11 cellular contexts compared by ENCODE assay signal in genomic region chr7:100157069-100157333, GRCh38. TPM values are rescaled to one million over a fixed set of nuclear protein-coding genes. Genes with fewer than 3 reads are reported as not detected.
DNase-seq lines count a peak whose midpoint lies in the region; ATAC-seq, FAIRE-seq and TF ChIP-seq lines count a peak whose summit lies in the region.
"Had no signal": no experiment of that assay in that cellular context is flagged by ENCODE, and none has a peak within 500 bp of the region (broad histone marks: within the 10 kb centered on the region; RNA-seq: fewer than 3 reads in every experiment).

No MANE protein-coding gene starts in this region.

- CTCF ChIA-PET in HepG2 (lab: Yijun Ruan, JAX; ENCODE audit: low intra/inter-chr PET ratio, low total read pairs) = no interaction called here

- H3K36me3 ChIP-seq in HepG2 (replicated peaks in 1 of 2; ENCODE audit: control insufficient read depth in 1 of 2, insufficient read depth in 2 of 2, low read length in 2 of 2) = peaks cover 6 to 24% of the 10 kb centered on the region in 2 experiments
- peaks cover 0 to 18% (median 4%) of the 10 kb centered on the region in 4 donors for H3K36me3 ChIP-seq in right lobe of liver
- H3K36me3 ChIP-seq in adipocyte (ENCODE audit: control insufficient read depth, insufficient read depth, low read length, severe bottlenecking) = peaks cover 39% of the 10 kb centered on the region
- peaks cover 45% of the 10 kb centered on the region for H3K36me3 ChIP-seq in lower lobe of right lung
- H3K36me3 ChIP-seq in uterus = no peaks in the 10 kb centered on the region

- POLR2A ChIA-PET in HepG2 (lab: Yijun Ruan, JAX) = interaction anchor here (1.6 to 2.1 kb wide), 3 partner anchors 8 to 57 kb away, joined by 3 to 25 read pairs (median 5); partner anchors contain the start of gene LAMTOR4

- DNase-seq in HepG2 (ENCODE audit: low spot score) (no peak), right lobe of liver (no peak), adipocyte (ENCODE audit: low read depth) (no peak), lower lobe of right lung (no peak), uterus (no peak), retina (no peak), GM19240 (ENCODE audit: insufficient read length, low spot score) (no peak)
- DNase-seq: EL, left colon had no signal

- H3K4me1 ChIP-seq in HepG2 (ENCODE audit: insufficient read depth, low read length) = peaks cover 62% of the 10 kb centered on the region
- H3K4me1 ChIP-seq in right lobe of liver = peaks cover 0 to 13% (median 0%) of the 10 kb centered on the region in 4 donors
- peaks cover 23% of the 10 kb centered on the region for H3K4me1 ChIP-seq in adipocyte (ENCODE audit: control insufficient read depth, insufficient read depth, low read length)
- peaks cover 51% of the 10 kb centered on the region for H3K4me1 ChIP-seq in lower lobe of right lung
- H3K4me1 ChIP-seq in uterus = peaks cover 0 to 8% of the 10 kb centered on the region in 2 donors

- TF ChIP-seq POLR2A in HepG2 (IDR thresholded peaks at IDR 0.05; ENCODE audit: insufficient read depth in 1 of 2, low read depth in 2 of 2, low read length in 2 of 2) = no peak
- TF ChIP-seq POLR2A in right lobe of liver (IDR thresholded peaks at IDR 0.05) = no peak
- TF ChIP-seq POLR2A in uterus (IDR thresholded peaks at IDR 0.05) = no peak

- H2AFZ ChIP-seq in HepG2 (ENCODE audit: low read length) = no peak overlapping the region

- H3K27ac ChIP-seq in HepG2 (ENCODE audit: extremely low read length, insufficient read depth, low read length) = peak overlapping the region; percentile 80
- H3K27ac ChIP-seq in right lobe of liver = no peak overlapping the region
- peak overlapping the region; percentile 84 for H3K27ac ChIP-seq in lower lobe of right lung
- peak overlapping the region; percentile 76 to 88 for H3K27ac ChIP-seq in uterus

- BruUV-seq in HepG2 (replicated peaks; lab: Mats Ljungman, UMichigan) = no TSS peak

- H4K20me1 ChIP-seq in HepG2 (ENCODE audit: insufficient read depth, low read length) = peaks cover 6% of the 10 kb centered on the region; the same call in 1 of the 2 replicates

- TF ChIP-seq EP300 in HepG2 (IDR thresholded peaks at IDR 0.05; ENCODE audit: low read depth in 2 of 2, low read length in 2 of 2) (no peak), HepG2 (CRISPR knock-in tag; IDR thresholded peaks at IDR 0.05; ENCODE audit: borderline replicate concordance) (no peak)

- ATAC-seq in HepG2 (no peak), right lobe of liver (no peak), lower lobe of right lung (no peak), HG02678 (IDR thresholded peaks at IDR 0.05; ENCODE audit: unreplicated experiment) (no peak)

- TF ChIP-seq CTCF in HepG2 (CRISPR knock-in tag; IDR thresholded peaks at IDR 0.05) = no peak
- TF ChIP-seq CTCF in right lobe of liver (IDR thresholded peaks at IDR 0.05) = no peak
- TF ChIP-seq CTCF in lower lobe of right lung (IDR thresholded peaks at IDR 0.05) = no peak
- TF ChIP-seq CTCF in uterus (IDR thresholded peaks at IDR 0.05) = no peak

- H3K4me2 ChIP-seq in HepG2 (ENCODE audit: low read depth, low read length) = peak overlapping the region; percentile 75

- peaks cover 0 to 7% of the 10 kb centered on the region in 2 experiments; a peak in 1 of 5 replicates for H3K27me3 ChIP-seq in HepG2 (ENCODE audit: control insufficient read depth in 1 of 2, insufficient read depth in 2 of 2, low read length in 2 of 2)
- H3K27me3 ChIP-seq in right lobe of liver = no peaks in the 10 kb centered on the region
- H3K27me3 ChIP-seq in adipocyte (replicated peaks; ENCODE audit: control insufficient read depth, insufficient read depth, low read length) = no peaks in the 10 kb centered on the region
- H3K27me3 ChIP-seq in lower lobe of right lung (ENCODE audit: low read depth) = no peaks in the 10 kb centered on the region
- H3K27me3 ChIP-seq in uterus = no peaks in the 10 kb centered on the region

- in situ Hi-C loops in HepG2 (cut with HindIII; ENCODE audit: extremely low pct_ligation_motif_present, low pct_unique_long_range_greater_than_20kb) = no loop called here

- WGBS in HepG2 (ENCODE audit: low lambda C conversion rate) = 94% methylated on average over 3 of the region's 5 CpGs
- WGBS in right lobe of liver (ENCODE audit: insufficient coverage, low coverage, low lambda C conversion rate, missing lambda C conversion rate) = 57% methylated on average over 1 of the region's 5 CpGs

- peaks cover 2% of the 10 kb centered on the region for H3K79me2 ChIP-seq in HepG2 (ENCODE audit: insufficient read depth, low read length)

- FAIRE-seq in HepG2 (lab: Jason Lieb, UNC) = no peak
- FAIRE-seq: H54 had no signal

- H3K9ac ChIP-seq in HepG2 (ENCODE audit: insufficient read depth, low read depth, low read length) (peak overlapping the region; percentile 90; the same call in 1 of the 2 replicates), adipocyte (ENCODE audit: low read length) (peak overlapping the region; percentile 94)

- no peaks in the 10 kb centered on the region for H3K9me3 ChIP-seq in HepG2 (ENCODE audit: low read length)
- H3K9me3 ChIP-seq in right lobe of liver = no peaks in the 10 kb centered on the region
- H3K9me3 ChIP-seq in adipocyte (ENCODE audit: control insufficient read depth, low read length) = no peaks in the 10 kb centered on the region
- no peaks in the 10 kb centered on the region for H3K9me3 ChIP-seq in lower lobe of right lung
- no peaks in the 10 kb centered on the region for H3K9me3 ChIP-seq in uterus

- intact Hi-C loops in HepG2 (cut with micrococcal nuclease; ENCODE audit: unreplicated experiment) (no loop called here), right lobe of liver (cut with DNase I) (no loop called here), lower lobe of right lung (cut with DNase I) (no loop called here), uterus (cut with DNase I; ENCODE audit: low total_unique reads) (no loop called here)

- TF ChIP-seq RAD21 in HepG2 (CRISPR knock-in tag; IDR thresholded peaks at IDR 0.05) = no peak

- peak overlapping the region in 1 of 3 experiments; percentile 92; a peak in 3 of 6 replicates for H3K4me3 ChIP-seq in HepG2 (replicated peaks in 1 of 3; ENCODE audit: insufficient read depth in 1 of 3, low read depth in 2 of 3, low read length in 3 of 3)
- H3K4me3 ChIP-seq in right lobe of liver = peak overlapping the region in 1 of 3 donors; percentile 97
- H3K4me3 ChIP-seq in adipocyte (ENCODE audit: low read length) = peak overlapping the region; percentile 91
- peak overlapping the region; percentile 90 for H3K4me3 ChIP-seq in lower lobe of right lung
- no peak overlapping the region for H3K4me3 ChIP-seq in uterus

RNA-seq across cellular contexts. Expression of gene TRAPPC14, which starts 1.5 kb away (rescaled TPM):
- total RNA-seq in HepG2 (2016; rRNA removed; fragmentation: Illumina TruSeq; extraction: Trizol) (2.0 and 9.6 TPM in 2 replicates), right lobe of liver (10 to 100 TPM in 4 of 6 experiments, 1 to 10 TPM in 2; 8.2 to 14.6 (median 10.3) TPM), lower lobe of right lung (24.3 TPM), uterus (10 to 100 TPM in 1 of 4 donors, 1 to 10 TPM in 3; 2.8 to 22.3 (median 5.7) TPM)
- 1.5 and 1.8 TPM in 2 replicates for total RNA-seq in HepG2 (2016; cell fraction: cytosol; rRNA removed; fragmentation: Illumina TruSeq; extraction: Trizol; ENCODE audit: low read depth)
- total RNA-seq in HepG2 (2016; cell fraction: insoluble cytoplasmic fraction; rRNA removed; fragmentation: Illumina TruSeq; extraction: Trizol) = 2.3 and 9.9 TPM in 2 replicates
- total RNA-seq in HepG2 (2016; cell fraction: membrane; rRNA removed; fragmentation: Illumina TruSeq; extraction: Trizol) = 3.1 and 3.3 TPM in 2 replicates
- 15.6 and 20.8 TPM in 2 replicates for total RNA-seq in HepG2 (2016; cell fraction: nucleus; rRNA removed; fragmentation: Illumina TruSeq; extraction: Trizol)
- 4.7 and 7.0 TPM in 2 replicates for polyA plus RNA-seq in HepG2 (2011; rRNA removed)
- 1.6 and 1.7 TPM in 2 replicates for polyA plus RNA-seq in HepG2 (2011; cell fraction: cytosol; rRNA removed)
- polyA plus RNA-seq in HepG2 (2011; cell fraction: nucleus; rRNA removed) = 46.2 and 74.5 TPM in 2 replicates
- polyA plus RNA-seq in HepG2 (2012) = 7.0 and 9.8 TPM in 2 replicates
- 1.8 TPM in 2 replicates for polyA plus RNA-seq in HepG2 (2016; cell fraction: cytosol; fragmentation: Illumina TruSeq; extraction: Trizol; ENCODE audit: low read depth)
- 3.5 and 4.4 TPM in 2 replicates for polyA plus RNA-seq in HepG2 (2016; cell fraction: insoluble cytoplasmic fraction; fragmentation: Illumina TruSeq; extraction: Trizol; ENCODE audit: low read depth)
- polyA plus RNA-seq in HepG2 (2016; cell fraction: membrane; fragmentation: Illumina TruSeq; extraction: Trizol; ENCODE audit: low read depth) = 3.1 TPM in 2 replicates
- 51.8 and 52.2 TPM in 2 replicates for polyA plus RNA-seq in HepG2 (2016; cell fraction: nucleus; fragmentation: Illumina TruSeq; extraction: Trizol; ENCODE audit: insufficient read depth, low read depth)
- 10.0 and 12.3 TPM in 2 replicates for polyA minus RNA-seq in HepG2 (2011; rRNA and poly(A)+ RNA removed; ENCODE audit: low replicate concordance)
- 1.5 and 2.7 TPM in 2 replicates for polyA minus RNA-seq in HepG2 (2011; cell fraction: cytosol; rRNA and poly(A)+ RNA removed)
- polyA minus RNA-seq in HepG2 (2011; cell fraction: nucleus; rRNA and poly(A)+ RNA removed) = 15.2 and 18.6 TPM in 2 replicates

RNA-seq across cellular contexts. Expression of gene LAMTOR4, which starts 8.3 kb away (rescaled TPM):
- total RNA-seq in HepG2 (2016; rRNA removed; fragmentation: Illumina TruSeq; extraction: Trizol) (115 and 120 TPM in 2 replicates), right lobe of liver (10 to 100 TPM; 35.8 to 66.6 (median 44.9) TPM), lower lobe of right lung (131 TPM), uterus (100 to 1,000 TPM in 3 of 4 donors, 10 to 100 TPM in 1; 53.3 to 197 (median 115) TPM)
- total RNA-seq in HepG2 (2016; cell fraction: cytosol; rRNA removed; fragmentation: Illumina TruSeq; extraction: Trizol; ENCODE audit: low read depth) = 39.3 and 64.2 TPM in 2 replicates
- total RNA-seq in HepG2 (2016; cell fraction: insoluble cytoplasmic fraction; rRNA removed; fragmentation: Illumina TruSeq; extraction: Trizol) = 113 and 130 TPM in 2 replicates
- total RNA-seq in HepG2 (2016; cell fraction: membrane; rRNA removed; fragmentation: Illumina TruSeq; extraction: Trizol) = 64.6 and 78.5 TPM in 2 replicates
- 43.3 and 51.5 TPM in 2 replicates for total RNA-seq in HepG2 (2016; cell fraction: nucleus; rRNA removed; fragmentation: Illumina TruSeq; extraction: Trizol)
- polyA plus RNA-seq in HepG2 (2011; rRNA removed) = 111 and 118 TPM in 2 replicates
- 170 and 243 TPM in 2 replicates for polyA plus RNA-seq in HepG2 (2011; cell fraction: cytosol; rRNA removed)
- 155 and 156 TPM in 2 replicates for polyA plus RNA-seq in HepG2 (2011; cell fraction: nucleus; rRNA removed)
- 58.9 and 63.9 TPM in 2 replicates for polyA plus RNA-seq in HepG2 (2012)
- 44.3 and 58.0 TPM in 2 replicates for polyA plus RNA-seq in HepG2 (2016; cell fraction: cytosol; fragmentation: Illumina TruSeq; extraction: Trizol; ENCODE audit: low read depth)
- polyA plus RNA-seq in HepG2 (2016; cell fraction: insoluble cytoplasmic fraction; fragmentation: Illumina TruSeq; extraction: Trizol; ENCODE audit: low read depth) = 97.2 and 108 TPM in 2 replicates
- 53.6 and 55.9 TPM in 2 replicates for polyA plus RNA-seq in HepG2 (2016; cell fraction: membrane; fragmentation: Illumina TruSeq; extraction: Trizol; ENCODE audit: low read depth)
- polyA plus RNA-seq in HepG2 (2016; cell fraction: nucleus; fragmentation: Illumina TruSeq; extraction: Trizol; ENCODE audit: insufficient read depth, low read depth) = 100 and 103 TPM in 2 replicates
- polyA minus RNA-seq in HepG2 (2011; rRNA and poly(A)+ RNA removed; ENCODE audit: low replicate concordance) = 38.7 and 82.7 TPM in 2 replicates
- 11.4 and 11.6 TPM in 2 replicates for polyA minus RNA-seq in HepG2 (2011; cell fraction: cytosol; rRNA and poly(A)+ RNA removed)
- polyA minus RNA-seq in HepG2 (2011; cell fraction: nucleus; rRNA and poly(A)+ RNA removed) = 13.3 and 15.4 TPM in 2 replicates

RNA-seq across cellular contexts. Expression of gene GAL3ST4, which starts 11.4 kb away (rescaled TPM):
- total RNA-seq in HepG2 (2016; rRNA removed; fragmentation: Illumina TruSeq; extraction: Trizol) (0.29 TPM in 1 of 2 replicates, not detected in the other), right lobe of liver (1 to 10 TPM in 1 of 6 experiments, under 1 TPM in 4, not detected in 1; 0.12 to 1.1 (median 0.56) TPM), lower lobe of right lung (5.3 TPM), uterus (10 to 100 TPM in 1 of 4 donors, 1 to 10 TPM in 1, under 1 TPM in 1, not detected in 1; 0.51 to 12.1 (median 7.5) TPM)
- total RNA-seq in HepG2 (2016; cell fraction: cytosol; rRNA removed; fragmentation: Illumina TruSeq; extraction: Trizol; ENCODE audit: low read depth) = not detected in 2 replicates
- total RNA-seq in HepG2 (2016; cell fraction: insoluble cytoplasmic fraction; rRNA removed; fragmentation: Illumina TruSeq; extraction: Trizol) = 0.07 and 0.13 TPM in 2 replicates
- total RNA-seq in HepG2 (2016; cell fraction: membrane; rRNA removed; fragmentation: Illumina TruSeq; extraction: Trizol) = 0.06 and 0.14 TPM in 2 replicates
- 0.28 and 0.34 TPM in 2 replicates for total RNA-seq in HepG2 (2016; cell fraction: nucleus; rRNA removed; fragmentation: Illumina TruSeq; extraction: Trizol)
- 0.41 and 0.73 TPM in 2 replicates for polyA plus RNA-seq in HepG2 (2011; rRNA removed)
- 0.24 and 0.25 TPM in 2 replicates for polyA plus RNA-seq in HepG2 (2011; cell fraction: cytosol; rRNA removed)
- polyA plus RNA-seq in HepG2 (2011; cell fraction: nucleus; rRNA removed) = 1.7 and 1.8 TPM in 2 replicates
- 0.35 and 0.71 TPM in 2 replicates for polyA plus RNA-seq in HepG2 (2012)
- polyA plus RNA-seq in HepG2 (2016; cell fraction: cytosol; fragmentation: Illumina TruSeq; extraction: Trizol; ENCODE audit: low read depth) = 0.15 TPM in 1 of 2 replicates, not detected in the other
- 0.22 and 0.42 TPM in 2 replicates for polyA plus RNA-seq in HepG2 (2016; cell fraction: insoluble cytoplasmic fraction; fragmentation: Illumina TruSeq; extraction: Trizol; ENCODE audit: low read depth)
- 0.13 and 0.14 TPM in 2 replicates for polyA plus RNA-seq in HepG2 (2016; cell fraction: membrane; fragmentation: Illumina TruSeq; extraction: Trizol; ENCODE audit: low read depth)
- polyA plus RNA-seq in HepG2 (2016; cell fraction: nucleus; fragmentation: Illumina TruSeq; extraction: Trizol; ENCODE audit: insufficient read depth, low read depth) = 0.70 and 1.3 TPM in 2 replicates
- 0.58 and 0.64 TPM in 2 replicates for polyA minus RNA-seq in HepG2 (2011; rRNA and poly(A)+ RNA removed; ENCODE audit: low replicate concordance)
- not detected in 2 replicates for polyA minus RNA-seq in HepG2 (2011; cell fraction: cytosol; rRNA and poly(A)+ RNA removed)
- polyA minus RNA-seq in HepG2 (2011; cell fraction: nucleus; rRNA and poly(A)+ RNA removed) = 0.25 and 0.26 TPM in 2 replicates

RNA-seq across cellular contexts. Expression of gene GPC2, which starts 20.2 kb away (rescaled TPM):
- 0.10 and 0.64 TPM in 2 replicates for total RNA-seq in HepG2 (2016; rRNA removed; fragmentation: Illumina TruSeq; extraction: Trizol)
- total RNA-seq in HepG2 (2016; cell fraction: cytosol; rRNA removed; fragmentation: Illumina TruSeq; extraction: Trizol; ENCODE audit: low read depth) = 0.35 TPM in 1 of 2 replicates, not detected in the other
- total RNA-seq in HepG2 (2016; cell fraction: insoluble cytoplasmic fraction; rRNA removed; fragmentation: Illumina TruSeq; extraction: Trizol) = 1.0 TPM in 1 of 2 replicates, not detected in the other
- 0.12 and 0.14 TPM in 2 replicates for total RNA-seq in HepG2 (2016; cell fraction: membrane; rRNA removed; fragmentation: Illumina TruSeq; extraction: Trizol)
- 2.1 and 2.7 TPM in 2 replicates for total RNA-seq in HepG2 (2016; cell fraction: nucleus; rRNA removed; fragmentation: Illumina TruSeq; extraction: Trizol)
- 0.76 and 0.78 TPM in 2 replicates for polyA plus RNA-seq in HepG2 (2011; rRNA removed)
- 0.46 and 0.51 TPM in 2 replicates for polyA plus RNA-seq in HepG2 (2011; cell fraction: cytosol; rRNA removed)
- polyA plus RNA-seq in HepG2 (2011; cell fraction: nucleus; rRNA removed) = 6.6 and 8.4 TPM in 2 replicates
- 0.68 and 1.2 TPM in 2 replicates for polyA plus RNA-seq in HepG2 (2012)
- polyA plus RNA-seq in HepG2 (2016; cell fraction: cytosol; fragmentation: Illumina TruSeq; extraction: Trizol; ENCODE audit: low read depth) = 0.05 TPM in 1 of 2 replicates, not detected in the other
- polyA plus RNA-seq in HepG2 (2016; cell fraction: insoluble cytoplasmic fraction; fragmentation: Illumina TruSeq; extraction: Trizol; ENCODE audit: low read depth) = 0.38 and 0.47 TPM in 2 replicates
- 0.07 TPM in 1 of 2 replicates, not detected in the other for polyA plus RNA-seq in HepG2 (2016; cell fraction: membrane; fragmentation: Illumina TruSeq; extraction: Trizol; ENCODE audit: low read depth)
- 3.9 and 4.1 TPM in 2 replicates for polyA plus RNA-seq in HepG2 (2016; cell fraction: nucleus; fragmentation: Illumina TruSeq; extraction: Trizol; ENCODE audit: insufficient read depth, low read depth)
- 0.94 and 1.2 TPM in 2 replicates for polyA minus RNA-seq in HepG2 (2011; rRNA and poly(A)+ RNA removed; ENCODE audit: low replicate concordance)
- 0.49 TPM in 1 of 2 replicates, not detected in the other for polyA minus RNA-seq in HepG2 (2011; cell fraction: cytosol; rRNA and poly(A)+ RNA removed)
- 0.90 and 3.9 TPM in 2 replicates for polyA minus RNA-seq in HepG2 (2011; cell fraction: nucleus; rRNA and poly(A)+ RNA removed)
- total RNA-seq in right lobe of liver = under 1 TPM in 2 of 6 experiments, not detected in 4; 0.35 to 0.40 TPM
- 0.77 TPM for total RNA-seq in lower lobe of right lung
- 1 to 10 TPM in 2 of 4 donors, under 1 TPM in 1, not detected in 1; under 0.01 to 9.3 (median 4.5) TPM for total RNA-seq in uterus

RNA-seq across cellular contexts. Expression of gene STAG3, which starts 20.7 kb away (rescaled TPM):
- total RNA-seq in HepG2 (2016; rRNA removed; fragmentation: Illumina TruSeq; extraction: Trizol) (0.22 and 0.33 TPM in 2 replicates), right lobe of liver (1 to 10 TPM in 4 of 6 experiments, under 1 TPM in 2; 0.81 to 5.9 (median 4.4) TPM), lower lobe of right lung (4.1 TPM), uterus (1 to 10 TPM in 1 of 4 donors, under 1 TPM in 1, not detected in 2; 0.49 to 2.5 TPM)
- not detected in 2 replicates for total RNA-seq in HepG2 (2016; cell fraction: cytosol; rRNA removed; fragmentation: Illumina TruSeq; extraction: Trizol; ENCODE audit: low read depth)
- total RNA-seq in HepG2 (2016; cell fraction: insoluble cytoplasmic fraction; rRNA removed; fragmentation: Illumina TruSeq; extraction: Trizol) = 0.15 and 0.43 TPM in 2 replicates
- 0.10 TPM in 1 of 2 replicates, not detected in the other for total RNA-seq in HepG2 (2016; cell fraction: membrane; rRNA removed; fragmentation: Illumina TruSeq; extraction: Trizol)
- 1.1 and 1.7 TPM in 2 replicates for total RNA-seq in HepG2 (2016; cell fraction: nucleus; rRNA removed; fragmentation: Illumina TruSeq; extraction: Trizol)
- 0.09 and 0.12 TPM in 2 replicates for polyA plus RNA-seq in HepG2 (2011; rRNA removed)
- 0.05 and 0.08 TPM in 2 replicates for polyA plus RNA-seq in HepG2 (2011; cell fraction: cytosol; rRNA removed)
- polyA plus RNA-seq in HepG2 (2011; cell fraction: nucleus; rRNA removed) = 0.80 and 1.3 TPM in 2 replicates
- polyA plus RNA-seq in HepG2 (2012) = 2.9 and 4.8 TPM in 2 replicates
- not detected in 2 replicates for polyA plus RNA-seq in HepG2 (2016; cell fraction: cytosol; fragmentation: Illumina TruSeq; extraction: Trizol; ENCODE audit: low read depth)
- not detected in 2 replicates for polyA plus RNA-seq in HepG2 (2016; cell fraction: insoluble cytoplasmic fraction; fragmentation: Illumina TruSeq; extraction: Trizol; ENCODE audit: low read depth)
- polyA plus RNA-seq in HepG2 (2016; cell fraction: membrane; fragmentation: Illumina TruSeq; extraction: Trizol; ENCODE audit: low read depth) = not detected in 2 replicates
- polyA plus RNA-seq in HepG2 (2016; cell fraction: nucleus; fragmentation: Illumina TruSeq; extraction: Trizol; ENCODE audit: insufficient read depth, low read depth) = 0.81 and 0.92 TPM in 2 replicates
- 0.06 and 1.5 TPM in 2 replicates for polyA minus RNA-seq in HepG2 (2011; rRNA and poly(A)+ RNA removed; ENCODE audit: low replicate concordance)
- polyA minus RNA-seq in HepG2 (2011; cell fraction: cytosol; rRNA and poly(A)+ RNA removed) = not detected in 2 replicates
- 0.52 and 0.62 TPM in 2 replicates for polyA minus RNA-seq in HepG2 (2011; cell fraction: nucleus; rRNA and poly(A)+ RNA removed)

Comparison
In these comparisons a context has a peak if more than half of its experiments do, and no peak if none do; other contexts are left out.
1. H3K27ac ChIP-seq: peak in HepG2 (single experiment), lower lobe of right lung (single experiment) and uterus (2 of 2); none in right lobe of liver (0 of 3).
2. H3K4me3 ChIP-seq: peak in adipocyte (single experiment) and lower lobe of right lung (single experiment); none in uterus (0 of 2).